ENCODE assay signal across 8 cellular contexts in genomic region chr18:48949051-48949605, GRCh38. TPM values are rescaled to one million over a fixed set of nuclear protein-coding genes. Genes with fewer than 3 reads are reported as not detected.
DNase-seq lines count a peak whose midpoint lies in the region; ATAC-seq, FAIRE-seq and TF ChIP-seq lines count a peak whose summit lies in the region.

No MANE protein-coding gene starts in this region.

- peak overlapping the region; percentile 86 to 97 for H3K4me3 ChIP-seq in gastroesophageal sphincter
- peak overlapping the region; percentile 79 for H3K4me3 ChIP-seq in psoas muscle

- FAIRE-seq in HTR-8/SVneo (lab: Jason Lieb, UNC): no peak

- no peak for TF ChIP-seq CTCF in gastroesophageal sphincter (IDR thresholded peaks at IDR 0.05)
- TF ChIP-seq CTCF in psoas muscle (IDR thresholded peaks at IDR 0.05): no peak

- peak in 1 of 2 donors; percentile 2 for ATAC-seq in activated T-cell treated with anti-CD3 and anti-CD28 coated beads, Interleukin-2, amount 50 U/mL, for 72 hours (replicated peaks in 1 of 2)
- no peak for ATAC-seq in gastroesophageal sphincter
- no peak for ATAC-seq in psoas muscle
- no peak for ATAC-seq in HG02870 (IDR thresholded peaks at IDR 0.05; ENCODE audit: unreplicated experiment)
- no peak for ATAC-seq in GM18867 (IDR thresholded peaks at IDR 0.05; ENCODE audit: unreplicated experiment)

- intact Hi-C loops in psoas muscle (cut with DNase I): loop anchor here in 1 of 2 donors (5.0 kb wide), 1 partner anchor 177 kb away; no protein-coding TSS in a partner anchor

- H3K36me3 ChIP-seq in gastroesophageal sphincter: peaks cover 0 to 8% of the 10 kb centered on the region in 2 donors
- no peaks in the 10 kb centered on the region for H3K36me3 ChIP-seq in psoas muscle (ENCODE audit: insufficient read depth in 1 of 2, low read depth in 1 of 2)

- H3K36me3 Mint-ChIP-seq in activated T-cell treated with anti-CD3 and anti-CD28 coated beads, Interleukin-2, amount 50 U/mL, for 72 hours (ENCODE audit: insufficient read depth in 2 of 2): peaks cover 10 to 21% of the 10 kb centered on the region in 2 donors

- TF ChIP-seq POLR2A in gastroesophageal sphincter (IDR thresholded peaks at IDR 0.05): no peak

- H3K27ac ChIP-seq in gastroesophageal sphincter (peak overlapping the region; percentile 55 to 98 (median 94)), psoas muscle (peak overlapping the region; percentile 99)

- no peaks in the 10 kb centered on the region for H3K27me3 ChIP-seq in gastroesophageal sphincter
- no peaks in the 10 kb centered on the region for H3K27me3 ChIP-seq in psoas muscle (ENCODE audit: insufficient read depth in 3 of 3, low read length in 2 of 3)

- peaks cover 47% of the 10 kb centered on the region for H3K4me1 Mint-ChIP-seq in activated T-cell treated with anti-CD3 and anti-CD28 coated beads, Interleukin-2, amount 50 U/mL, for 72 hours (ENCODE audit: low read depth)

- H3K4me1 ChIP-seq in gastroesophageal sphincter (peaks cover 10 to 55% (median 30%) of the 10 kb centered on the region in 3 donors), psoas muscle (peaks cover 47% of the 10 kb centered on the region)

- H3K9me3 ChIP-seq in gastroesophageal sphincter (no peaks in the 10 kb centered on the region), psoas muscle (no peaks in the 10 kb centered on the region)

- peak overlapping the region; percentile 89 to 96 for H3K4me3 Mint-ChIP-seq in activated T-cell treated with anti-CD3 and anti-CD28 coated beads, Interleukin-2, amount 50 U/mL, for 72 hours

- peak; percentile 48 for DNase-seq in Daoy (ENCODE audit: low read depth)
- peak; percentile 28 to 45 for DNase-seq in Kasumi-1 (lab: John Stamatoyannopoulos, UW)
- peak; percentile 27 to 31 for DNase-seq in activated T-cell treated with anti-CD3 and anti-CD28 coated beads, Interleukin-2, amount 50 U/mL, for 72 hours
- peak in 1 of 2 donors; percentile 74 for DNase-seq in psoas muscle
- no peak for DNase-seq in HTR-8/SVneo (ENCODE audit: insufficient read length, low spot score)

- H3K9me3 Mint-ChIP-seq in activated T-cell treated with anti-CD3 and anti-CD28 coated beads, Interleukin-2, amount 50 U/mL, for 72 hours: no peaks in the 10 kb centered on the region

- TF ChIP-seq EP300 in gastroesophageal sphincter (IDR thresholded peaks at IDR 0.05): no peak

- WGBS in gastroesophageal sphincter (ENCODE audit: low coverage in 1 of 2), 2 donors: 0 to 1% methylated on average over 13 to 22 of the region's 27 CpGs
- 26 to 35% (median 31%) methylated on average over 27 of the region's 27 CpGs for WGBS in psoas muscle, 3 donors

- H3K27ac Mint-ChIP-seq in activated T-cell treated with anti-CD3 and anti-CD28 coated beads, Interleukin-2, amount 50 U/mL, for 72 hours: peak overlapping the region; percentile 82

- peaks cover 10% of the 10 kb centered on the region for H3K27me3 Mint-ChIP-seq in activated T-cell treated with anti-CD3 and anti-CD28 coated beads, Interleukin-2, amount 50 U/mL, for 72 hours (ENCODE audit: low read depth)

RNA-seq across cellular contexts. Expression of gene SMAD7, which starts 1.6 kb away (rescaled TPM):
- 27.6 and 39.4 TPM in 2 replicates for total RNA-seq in Daoy (2014; rRNA removed; shearing (Covaris generic))
- 10 to 100 TPM; 14.9 to 21.7 TPM for total RNA-seq in activated T-cell treated with anti-CD3 and anti-CD28 coated beads, Interleukin-2, amount 50 U/mL, for 72 hours
- 10 to 100 TPM; 41.2 to 76.0 (median 55.2) TPM for total RNA-seq in gastroesophageal sphincter
- total RNA-seq in psoas muscle: 10 to 100 TPM in 2 of 4 donors, 1 to 10 TPM in 2; 8.4 to 14.7 (median 10.4) TPM
- polyA plus RNA-seq in psoas muscle: 1 to 10 TPM; 5.4 to 6.1 (median 5.8) TPM
